ENCODE assay signal across 20 cellular contexts in the genomic region with DNA sequence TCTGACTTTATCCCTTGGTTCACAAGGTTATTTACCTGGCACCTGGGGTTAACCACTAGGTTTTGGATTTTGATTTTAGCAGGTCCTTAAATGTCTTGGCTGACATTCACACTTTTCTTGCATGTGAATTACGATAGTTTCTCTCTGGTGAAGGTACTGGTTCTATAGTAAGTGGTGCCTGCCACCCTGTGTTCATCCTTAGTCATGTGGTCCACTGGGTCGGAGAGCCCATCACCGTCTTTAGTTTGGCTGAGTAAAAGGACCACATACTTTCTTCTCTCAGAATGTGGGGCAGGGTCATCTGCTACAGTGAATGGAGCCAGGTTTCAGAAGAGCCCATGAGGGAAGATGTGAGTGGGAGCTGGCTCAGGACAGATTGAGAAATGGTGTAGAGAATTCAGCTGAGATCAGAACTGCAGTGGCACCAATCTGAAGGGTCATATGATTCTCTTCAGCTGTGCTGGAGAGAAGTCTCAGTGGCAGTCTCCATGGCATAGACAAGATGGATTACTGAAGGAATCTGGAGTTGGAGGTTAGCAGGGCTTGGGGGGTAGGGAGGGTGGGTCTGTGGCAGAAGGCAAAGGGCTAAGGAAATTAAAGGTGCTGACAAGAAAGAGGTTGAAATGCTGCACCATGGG.
DNase-seq lines count a peak whose midpoint lies in the region; ATAC-seq and TF ChIP-seq lines count a peak whose summit lies in the region.
"Had no signal": no experiment of that assay in that cellular context is flagged by ENCODE, and none has a peak within 500 bp of the region (broad histone marks: within the 10 kb centered on the region; RNA-seq: fewer than 3 reads in every experiment).

No MANE protein-coding gene starts in this region.

- H3K36me3 Mint-ChIP-seq in WTC11 (no peaks in the 10 kb centered on the region), endodermal cell (ENCODE audit: low read depth) (no peaks in the 10 kb centered on the region)
- H3K36me3 Mint-ChIP-seq: CD8-positive, alpha-beta T cell had no signal

- H3K4me3 Mint-ChIP-seq in WTC11 (no peak overlapping the region), endodermal cell (no peak overlapping the region)
- H3K4me3 Mint-ChIP-seq: B cell; CD8-positive, alpha-beta T cell; HFFc6 had no signal

- CTCF ChIA-PET in WTC11 (lab: Charles Lee): interaction anchor here (0.6 kb wide), 1 partner anchor 315 kb away, joined by 5 read pairs; no protein-coding TSS in a partner anchor

- H3K4me3 ChIP-seq in left ventricle myocardium inferior: no peak overlapping the region
- no peak overlapping the region for H3K4me3 ChIP-seq in endodermal cell (ENCODE audit: low read length)
- H3K4me3 ChIP-seq: BLaER1 treated with 17β-estradiol and CSF1 and Interleukin-3, amounts not matched to agents 10 nM and 100 nM; GM12878; GM23248 had no signal

- peaks cover 30% of the 10 kb centered on the region for H3K4me1 Mint-ChIP-seq in WTC11
- peaks cover 5% of the 10 kb centered on the region for H3K4me1 Mint-ChIP-seq in endodermal cell
- H3K4me1 Mint-ChIP-seq: B cell had no signal

- H3K4me1 ChIP-seq in left ventricle myocardium inferior (no peaks in the 10 kb centered on the region), endodermal cell (ENCODE audit: control insufficient read depth, insufficient read depth, low read length) (no peaks in the 10 kb centered on the region)
- H3K4me1 ChIP-seq: BLaER1 treated with 17β-estradiol and CSF1 and Interleukin-3, amounts not matched to agents 10 nM and 100 nM had no signal

- H3K27ac Mint-ChIP-seq in WTC11 (no peak overlapping the region), endodermal cell (no peak overlapping the region)
- H3K27ac Mint-ChIP-seq: B cell; CD8-positive, alpha-beta T cell; HFFc6 had no signal

- no peak for ATAC-seq in left ventricle myocardium superior
- peak; percentile 35; the same call in 1 of the 2 replicates for ATAC-seq in WTC11
- no peak for ATAC-seq in omental fat pad (ENCODE audit: low FRiP score)
- no peak for ATAC-seq in HG03432 (IDR thresholded peaks at IDR 0.05; ENCODE audit: unreplicated experiment)
- ATAC-seq in GM18868 (IDR thresholded peaks at IDR 0.05; ENCODE audit: unreplicated experiment): no peak
- ATAC-seq: CD8-positive, alpha-beta T cell; GM12878; HCT116 had no signal

- 80 to 83% methylated on average over 1 to 3 of the region's 3 CpGs for WGBS in endodermal cell (ENCODE audit: insufficient coverage in 1 of 2, insufficient read length in 1 of 2), 2 experiments

- H3K27ac ChIP-seq in left ventricle myocardium inferior (replicated peaks) (no peak overlapping the region), endodermal cell (ENCODE audit: low read depth, low read length) (no peak overlapping the region)
- H3K27ac ChIP-seq: BLaER1 treated with 17β-estradiol and CSF1 and Interleukin-3, amounts not matched to agents 10 nM and 100 nM; GM23248 had no signal

- no peak overlapping the region for H3K9ac ChIP-seq in endodermal cell (ENCODE audit: extremely low read depth, low read length, poor library complexity, severe bottlenecking)
- H3K9ac ChIP-seq: BLaER1 treated with 17β-estradiol and CSF1 and Interleukin-3, amounts not matched to agents 10 nM and 100 nM; GM23248 had no signal

- H3K27me3 ChIP-seq in left ventricle myocardium inferior (ENCODE audit: low read depth): no peaks in the 10 kb centered on the region
- H3K27me3 ChIP-seq in endodermal cell (ENCODE audit: control insufficient read depth, insufficient read depth, low read length, poor library complexity, severe bottlenecking): no peaks in the 10 kb centered on the region
- H3K27me3 ChIP-seq: BLaER1 treated with 17β-estradiol and CSF1 and Interleukin-3, amounts not matched to agents 10 nM and 100 nM had no signal

- TF ChIP-seq CTCF in left ventricle myocardium inferior (IDR thresholded peaks at IDR 0.05; ENCODE audit: borderline replicate concordance) (peak; percentile 54), WTC11 (IDR thresholded peaks at IDR 0.05) (no peak), endodermal cell (conservative IDR thresholded peaks at IDR 0.05) (peak; percentile 54), omental fat pad (IDR thresholded peaks at IDR 0.05) (no peak)

- DNase-seq in left ventricle myocardium inferior: no peak
- DNase-seq in left ventricle myocardium superior: no peak
- no peak for DNase-seq in WTC11 (ENCODE audit: low spot score)
- peak; percentile 66 for DNase-seq in endodermal cell
- no peak for DNase-seq in omental fat pad (ENCODE audit: low spot score)
- DNase-seq: Calu3; CD8-positive, alpha-beta T cell; DMS 273 treated with DMSO at 0.1 percent for 48 hours; DMS53; DND-41; EL; GM23248; H7; HFFc6 had no signal

- H3K36me3 ChIP-seq in left ventricle myocardium inferior: no peaks in the 10 kb centered on the region
- no peaks in the 10 kb centered on the region for H3K36me3 ChIP-seq in endodermal cell (ENCODE audit: control insufficient read depth, insufficient read depth, low read length)
- H3K36me3 ChIP-seq: BLaER1 treated with 17β-estradiol and CSF1 and Interleukin-3, amounts not matched to agents 10 nM and 100 nM had no signal

- POLR2A ChIA-PET in WTC11 (lab: Charles Lee): no interaction called here

- no peaks in the 10 kb centered on the region for H3K9me3 Mint-ChIP-seq in WTC11
- no peaks in the 10 kb centered on the region for H3K9me3 Mint-ChIP-seq in endodermal cell
- H3K9me3 Mint-ChIP-seq: CD8-positive, alpha-beta T cell; HFFc6 had no signal

- no peaks in the 10 kb centered on the region for H3K9me3 ChIP-seq in left ventricle myocardium inferior (replicated peaks)
- no peaks in the 10 kb centered on the region for H3K9me3 ChIP-seq in endodermal cell (ENCODE audit: control insufficient read depth, low read length)
- H3K9me3 ChIP-seq: BLaER1 treated with 17β-estradiol and CSF1 and Interleukin-3, amounts not matched to agents 10 nM and 100 nM had no signal

- H3K27me3 Mint-ChIP-seq in WTC11 (ENCODE audit: low read depth): no peaks in the 10 kb centered on the region
- no peaks in the 10 kb centered on the region for H3K27me3 Mint-ChIP-seq in endodermal cell (ENCODE audit: insufficient read depth)

- intact Hi-C loops in left ventricle myocardium inferior (cut with micrococcal nuclease): no loop called here
- intact Hi-C loops in left ventricle myocardium superior (cut with micrococcal nuclease): no loop called here

TF ChIP-seq in WTC11, 78 proteins besides CTCF, POLR2A, EP300 and RAD21 (continues in another document):
- TF ChIP-seq, protein P1, sequence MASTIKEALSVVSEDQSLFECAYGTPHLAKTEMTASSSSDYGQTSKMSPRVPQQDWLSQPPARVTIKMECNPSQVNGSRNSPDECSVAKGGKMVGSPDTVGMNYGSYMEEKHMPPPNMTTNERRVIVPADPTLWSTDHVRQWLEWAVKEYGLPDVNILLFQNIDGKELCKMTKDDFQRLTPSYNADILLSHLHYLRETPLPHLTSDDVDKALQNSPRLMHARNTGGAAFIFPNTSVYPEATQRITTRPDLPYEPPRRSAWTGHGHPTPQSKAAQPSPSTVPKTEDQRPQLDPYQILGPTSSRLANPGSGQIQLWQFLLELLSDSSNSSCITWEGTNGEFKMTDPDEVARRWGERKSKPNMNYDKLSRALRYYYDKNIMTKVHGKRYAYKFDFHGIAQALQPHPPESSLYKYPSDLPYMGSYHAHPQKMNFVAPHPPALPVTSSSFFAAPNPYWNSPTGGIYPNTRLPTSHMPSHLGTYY (CRISPR knock-in tag; IDR thresholded peaks at IDR 0.05): no peak
- TF ChIP-seq CBFB (CRISPR knock-in tag; IDR thresholded peaks at IDR 0.05; ENCODE audit: low read depth): no peak
- TF ChIP-seq, protein P2, sequence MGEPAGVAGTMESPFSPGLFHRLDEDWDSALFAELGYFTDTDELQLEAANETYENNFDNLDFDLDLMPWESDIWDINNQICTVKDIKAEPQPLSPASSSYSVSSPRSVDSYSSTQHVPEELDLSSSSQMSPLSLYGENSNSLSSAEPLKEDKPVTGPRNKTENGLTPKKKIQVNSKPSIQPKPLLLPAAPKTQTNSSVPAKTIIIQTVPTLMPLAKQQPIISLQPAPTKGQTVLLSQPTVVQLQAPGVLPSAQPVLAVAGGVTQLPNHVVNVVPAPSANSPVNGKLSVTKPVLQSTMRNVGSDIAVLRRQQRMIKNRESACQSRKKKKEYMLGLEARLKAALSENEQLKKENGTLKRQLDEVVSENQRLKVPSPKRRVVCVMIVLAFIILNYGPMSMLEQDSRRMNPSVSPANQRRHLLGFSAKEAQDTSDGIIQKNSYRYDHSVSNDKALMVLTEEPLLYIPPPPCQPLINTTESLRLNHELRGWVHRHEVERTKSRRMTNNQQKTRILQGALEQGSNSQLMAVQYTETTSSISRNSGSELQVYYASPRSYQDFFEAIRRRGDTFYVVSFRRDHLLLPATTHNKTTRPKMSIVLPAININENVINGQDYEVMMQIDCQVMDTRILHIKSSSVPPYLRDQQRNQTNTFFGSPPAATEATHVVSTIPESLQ (CRISPR knock-in tag; IDR thresholded peaks at IDR 0.05): no peak
- TF ChIP-seq, protein P3, sequence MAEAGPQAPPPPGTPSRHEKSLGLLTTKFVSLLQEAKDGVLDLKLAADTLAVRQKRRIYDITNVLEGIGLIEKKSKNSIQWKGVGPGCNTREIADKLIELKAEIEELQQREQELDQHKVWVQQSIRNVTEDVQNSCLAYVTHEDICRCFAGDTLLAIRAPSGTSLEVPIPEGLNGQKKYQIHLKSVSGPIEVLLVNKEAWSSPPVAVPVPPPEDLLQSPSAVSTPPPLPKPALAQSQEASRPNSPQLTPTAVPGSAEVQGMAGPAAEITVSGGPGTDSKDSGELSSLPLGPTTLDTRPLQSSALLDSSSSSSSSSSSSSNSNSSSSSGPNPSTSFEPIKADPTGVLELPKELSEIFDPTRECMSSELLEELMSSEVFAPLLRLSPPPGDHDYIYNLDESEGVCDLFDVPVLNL (CRISPR knock-in tag; IDR thresholded peaks at IDR 0.05; ENCODE audit: borderline replicate concordance, low read depth): no peak
- TF ChIP-seq SMAD4 (CRISPR knock-in tag; IDR thresholded peaks at IDR 0.05): no peak

Comparison
In these comparisons a context has a peak if more than half of its experiments do, and no peak if none do; other contexts are left out.
1. CTCF ChIP-seq: peak in left ventricle myocardium inferior (single experiment) and endodermal cell (single experiment); none in WTC11 (single experiment) and omental fat pad (0 of 3).